ENCODE assay signal across 16 cellular contexts in genomic region chr9:134485653-134486052, GRCh38.
"Had no signal": no experiment of that assay in that cellular context is flagged by ENCODE, and none has a peak within 500 bp of the region (broad histone marks: within the 10 kb centered on the region; RNA-seq: fewer than 3 reads in every experiment).

No MANE protein-coding gene starts in this region.

- DNase-seq: activated CD4-positive, alpha-beta T cell treated with anti-CD3 and anti-CD28 coated beads, Interleukin-2, amount 50 U/mL, for 1 hour; activated CD8-positive, alpha-beta memory T cell treated with anti-CD3 and anti-CD28 coated beads for 24 hours; mammary epithelial cell; SK-N-SH; T-helper 9 cell; trophoblast cell had no signal

- H3K36me3 Mint-ChIP-seq: activated naive CD4-positive, alpha-beta T cell treated with anti-CD3 and anti-CD28 coated beads, Interleukin-2, amount 10 ng/mL, durations not matched to agents 7 days and 5 days; stimulated activated effector memory CD8-positive, alpha-beta T cell treated with anti-CD3 and anti-CD28 coated beads, Interleukin-12 subunit alpha, Interleukin-12 subunit beta, amount 100 ng/mL, for 72 hours; T-cell had no signal

- H3K9ac ChIP-seq: SK-N-SH had no signal

- H3K4me3 ChIP-seq: adrenal gland, cardiac muscle cell, gastroesophageal sphincter, ovary had no signal

- H3K36me3 ChIP-seq: adrenal gland, cardiac muscle cell, gastroesophageal sphincter, ovary had no signal

- H3K27ac ChIP-seq: adrenal gland, cardiac muscle cell, gastroesophageal sphincter, ovary had no signal

- ATAC-seq: activated CD4-positive, CD25-positive, alpha-beta regulatory T cell treated with anti-CD3 and anti-CD28 coated beads, Interleukin-2, amount 50 U/mL, for 24 hours; activated T-helper 17 cell treated with anti-CD3 and anti-CD28 coated beads, Interleukin-2, amount 50 U/mL, for 72 hours; gastroesophageal sphincter; stimulated activated effector memory CD8-positive, alpha-beta T cell treated with anti-CD3 and anti-CD28 coated beads, Interleukin-12 subunit alpha, Interleukin-12 subunit beta, amount 100 ng/mL, for 72 hours; T-cell had no signal

- H3K9me2 ChIP-seq: SK-N-SH had no signal

- H3K27me3 Mint-ChIP-seq: activated T-helper 17 cell treated with anti-CD3 and anti-CD28 coated beads, Interleukin-2, amount 50 U/mL, for 72 hours had no signal

- H3K27me3 ChIP-seq: adrenal gland, cardiac muscle cell, gastroesophageal sphincter, ovary had no signal

- H3K4me3 Mint-ChIP-seq: activated naive CD4-positive, alpha-beta T cell treated with anti-CD3 and anti-CD28 coated beads, Interleukin-2, amount 10 ng/mL, durations not matched to agents 7 days and 5 days; activated T-helper 17 cell treated with anti-CD3 and anti-CD28 coated beads, Interleukin-2, amount 50 U/mL, for 72 hours; nephron; stimulated activated effector memory CD8-positive, alpha-beta T cell treated with anti-CD3 and anti-CD28 coated beads, Interleukin-12 subunit alpha, Interleukin-12 subunit beta, amount 100 ng/mL, for 72 hours; T-cell had no signal

- H3K4me2 ChIP-seq: SK-N-SH had no signal

- H3K4me1 ChIP-seq: adrenal gland, gastroesophageal sphincter had no signal

- H3K4me1 Mint-ChIP-seq: activated naive CD4-positive, alpha-beta T cell treated with anti-CD3 and anti-CD28 coated beads, Interleukin-2, amount 10 ng/mL, durations not matched to agents 7 days and 5 days; activated T-helper 17 cell treated with anti-CD3 and anti-CD28 coated beads, Interleukin-2, amount 50 U/mL, for 72 hours; stimulated activated effector memory CD8-positive, alpha-beta T cell treated with anti-CD3 and anti-CD28 coated beads, Interleukin-12 subunit alpha, Interleukin-12 subunit beta, amount 100 ng/mL, for 72 hours; T-cell had no signal

- H3K27ac Mint-ChIP-seq: activated naive CD4-positive, alpha-beta T cell treated with anti-CD3 and anti-CD28 coated beads, Interleukin-2, amount 10 ng/mL, durations not matched to agents 7 days and 5 days; activated T-helper 17 cell treated with anti-CD3 and anti-CD28 coated beads, Interleukin-2, amount 50 U/mL, for 72 hours; stimulated activated effector memory CD8-positive, alpha-beta T cell treated with anti-CD3 and anti-CD28 coated beads, Interleukin-12 subunit alpha, Interleukin-12 subunit beta, amount 100 ng/mL, for 72 hours; T-cell had no signal

- H3K9me3 Mint-ChIP-seq: activated naive CD4-positive, alpha-beta T cell treated with anti-CD3 and anti-CD28 coated beads, Interleukin-2, amount 10 ng/mL, durations not matched to agents 7 days and 5 days; activated T-helper 17 cell treated with anti-CD3 and anti-CD28 coated beads, Interleukin-2, amount 50 U/mL, for 72 hours; nephron; stimulated activated effector memory CD8-positive, alpha-beta T cell treated with anti-CD3 and anti-CD28 coated beads, Interleukin-12 subunit alpha, Interleukin-12 subunit beta, amount 100 ng/mL, for 72 hours; T-cell had no signal

- H3K9me3 ChIP-seq: adrenal gland, gastroesophageal sphincter, ovary, SK-N-SH had no signal
